ENCODE assay signal across 15 cellular contexts in genomic region chr11:108324587-108324986, GRCh38.
DNase-seq lines count a peak whose midpoint lies in the region; ATAC-seq, FAIRE-seq and TF ChIP-seq lines count a peak whose summit lies in the region.
"Had no signal": no experiment of that assay in that cellular context is flagged by ENCODE, and none has a peak within 500 bp of the region (broad histone marks: within the 10 kb centered on the region; RNA-seq: fewer than 3 reads in every experiment).

No MANE protein-coding gene starts in this region.

- no peaks in the 10 kb centered on the region for H3K9me3 ChIP-seq in heart left ventricle
- H3K9me3 ChIP-seq in gastrocnemius medialis, result no peaks in the 10 kb centered on the region
- H3K9me3 ChIP-seq: tibial artery had no signal

- H3K27me3 ChIP-seq in ACC112 (ENCODE audit: insufficient read depth, low read length) (no peaks in the 10 kb centered on the region), heart left ventricle (no peaks in the 10 kb centered on the region), gastrocnemius medialis (no peaks in the 10 kb centered on the region)
- H3K27me3 ChIP-seq: hepatocyte, tibial artery had no signal

- in situ Hi-C loops in gastrocnemius medialis (cut with MboI; ENCODE audit: low sequenced_read_pairs in 4 of 4), result no loop called here

- H3K4me1 ChIP-seq in ACC112 (ENCODE audit: control insufficient read depth, insufficient read depth, low read length, unreplicated experiment) (peaks cover 34% of the 10 kb centered on the region), heart left ventricle (peaks cover 0 to 10% (median 0%) of the 10 kb centered on the region in 12 donors), gastrocnemius medialis (no peaks in the 10 kb centered on the region)

- ATAC-seq in HG02981 (IDR thresholded peaks at IDR 0.05; ENCODE audit: unreplicated experiment) (no peak), heart left ventricle (no peak), HG03159 (IDR thresholded peaks at IDR 0.05; ENCODE audit: unreplicated experiment) (no peak), gastrocnemius medialis (no peak)

- H3K4me3 ChIP-seq in ACC112 (ENCODE audit: low read depth, low read length) (no peak overlapping the region), heart left ventricle (no peak overlapping the region), gastrocnemius medialis (no peak overlapping the region)
- H3K4me3 ChIP-seq: hepatocyte, tibial artery had no signal

- H3K27ac ChIP-seq in ACC112 (ENCODE audit: low read depth, low read length), result peak overlapping the region; percentile 63
- H3K27ac ChIP-seq in heart left ventricle, result peak overlapping the region in 1 of 12 donors; percentile 9
- H3K27ac ChIP-seq in gastrocnemius medialis, result no peak overlapping the region
- H3K27ac ChIP-seq: hepatocyte, tibial artery had no signal

- peak; percentile 51 for FAIRE-seq in D721Med (lab: Jason Lieb, UNC)

- intact Hi-C loops in heart left ventricle (cut with DNase I) (no loop called here), gastrocnemius medialis (cut with DNase I; ENCODE audit: low total_unique reads) (no loop called here)

- no peaks in the 10 kb centered on the region for H3K79me2 ChIP-seq in ACC112 (ENCODE audit: control insufficient read depth, insufficient read depth, low read length, unreplicated experiment)
- H3K79me2 ChIP-seq: hepatocyte had no signal

- DNase-seq in D721Med (ENCODE audit: insufficient read length, low spot score), result no peak
- peak; percentile 10 for DNase-seq in NCI-H146 treated with DMSO at 0.1 percent for 48 hours (lab: John Stamatoyannopoulos, UW; ENCODE audit: unreplicated experiment)
- DNase-seq in fibroblast of gingiva (ENCODE audit: low read depth), result peak; percentile 64
- DNase-seq in heart left ventricle, result no peak
- DNase-seq in gastrocnemius medialis, result no peak
- DNase-seq: activated CD4-positive, CD25-positive, alpha-beta regulatory T cell; Calu3; mesenchymal stem cell; NCI-H1436; RPMI8226; tibial artery had no signal

- H3K36me3 ChIP-seq in ACC112 (ENCODE audit: insufficient read depth, low read length) (peaks cover 10% of the 10 kb centered on the region; the same call in 1 of the 2 replicates), heart left ventricle (peaks cover 0 to 100% (median 96%) of the 10 kb centered on the region in 9 donors), gastrocnemius medialis (peaks cover under 1 to 68% of the 10 kb centered on the region in 2 donors)

- TF ChIP-seq POLR2A in heart left ventricle (IDR thresholded peaks at IDR 0.05) (no peak), gastrocnemius medialis (IDR thresholded peaks at IDR 0.05) (no peak)

- no peak overlapping the region for H2AFZ ChIP-seq in ACC112 (ENCODE audit: low read length, unreplicated experiment)
- H2AFZ ChIP-seq: hepatocyte had no signal

- TF ChIP-seq CTCF in D721Med (IDR thresholded peaks at IDR 0.05; ENCODE audit: insufficient read depth, missing control alignments) (no peak), heart left ventricle (IDR thresholded peaks at IDR 0.05) (no peak), gastrocnemius medialis (IDR thresholded peaks at IDR 0.05 in 4 of 5, conservative IDR thresholded peaks at IDR 0.05 in 1 of 5) (no peak)

Comparison
In these comparisons a context has a peak if more than half of its experiments do, and no peak if none do; other contexts are left out.
1. DNase-seq: peak in NCI-H146 treated with DMSO at 0.1 percent for 48 hours (single experiment) and fibroblast of gingiva (single experiment); none in D721Med (single experiment), heart left ventricle (0 of 5) and gastrocnemius medialis (0 of 2).